Comparison of ENCODE assay signal across 22 cellular contexts in genomic region chr13:61935710-61936109, GRCh38.
DNase-seq lines count a peak whose midpoint lies in the region; ATAC-seq, FAIRE-seq and TF ChIP-seq lines count a peak whose summit lies in the region.
"Had no signal": no experiment of that assay in that cellular context is flagged by ENCODE, and none has a peak within 500 bp of the region (broad histone marks: within the 10 kb centered on the region; RNA-seq: fewer than 3 reads in every experiment).

No MANE protein-coding gene starts in this region.

- intact Hi-C loops in GM12878 (cut with micrococcal nuclease; ENCODE audit: unreplicated experiment): no loop called here

- H3K9me3 ChIP-seq in Loucy (ENCODE audit: insufficient read depth, low read depth, low read length) (no peaks in the 10 kb centered on the region), OCI-LY3 (ENCODE audit: insufficient read depth, low read length) (no peaks in the 10 kb centered on the region), GM12878 (replicated peaks; ENCODE audit: control insufficient read depth, insufficient read depth, low read length) (no peaks in the 10 kb centered on the region)
- H3K9me3 ChIP-seq in CD8-positive, alpha-beta memory T cell (ENCODE audit: low read length): no peaks in the 10 kb centered on the region
- H3K9me3 ChIP-seq: BLaER1 had no signal

- H3K36me3 ChIP-seq in Loucy (ENCODE audit: insufficient read depth, low read length) (no peaks in the 10 kb centered on the region), OCI-LY3 (replicated peaks; ENCODE audit: low read depth, low read length) (no peaks in the 10 kb centered on the region), GM12878 (ENCODE audit: control insufficient read depth in 2 of 2, insufficient read depth in 2 of 2, low read length in 1 of 2) (no peaks in the 10 kb centered on the region)
- H3K36me3 ChIP-seq in CD8-positive, alpha-beta memory T cell (ENCODE audit: insufficient read depth, low read length): no peaks in the 10 kb centered on the region
- H3K36me3 ChIP-seq: BLaER1 had no signal

- 36% methylated on average over 1 of the region's 1 CpG for WGBS in GM12878 (ENCODE audit: insufficient coverage, insufficient replicate concordance, low lambda C conversion rate, missing lambda C conversion rate)

- H3K79me2 ChIP-seq in Loucy (ENCODE audit: insufficient read depth, low read length) (no peaks in the 10 kb centered on the region), OCI-LY3 (ENCODE audit: low read length) (no peaks in the 10 kb centered on the region), GM12878 (ENCODE audit: control insufficient read depth, insufficient read depth, low read length) (no peaks in the 10 kb centered on the region)

- H3K4me3 Mint-ChIP-seq in activated naive CD8-positive, alpha-beta T cell treated with anti-CD3 and anti-CD28 coated beads for 36 hours: no peak overlapping the region
- no peak overlapping the region for H3K4me3 Mint-ChIP-seq in CD8-positive, alpha-beta memory T cell
- H3K4me3 Mint-ChIP-seq: B cell; CD4-positive, CD25-positive, alpha-beta regulatory T cell; CD8-positive, alpha-beta T cell had no signal

- H3K4me1 ChIP-seq in Loucy (ENCODE audit: insufficient read depth, low read length, poor library complexity, severe bottlenecking) (peaks cover 13% of the 10 kb centered on the region), OCI-LY3 (ENCODE audit: low read length) (peaks cover 25% of the 10 kb centered on the region), GM12878 (ENCODE audit: control insufficient read depth, insufficient read depth, low read length) (no peaks in the 10 kb centered on the region)
- no peaks in the 10 kb centered on the region for H3K4me1 ChIP-seq in CD8-positive, alpha-beta memory T cell (ENCODE audit: insufficient read depth, low read length)
- H3K4me1 ChIP-seq: BLaER1 had no signal

- H3K4me1 Mint-ChIP-seq in activated naive CD8-positive, alpha-beta T cell treated with anti-CD3 and anti-CD28 coated beads for 36 hours: no peaks in the 10 kb centered on the region
- H3K4me1 Mint-ChIP-seq in CD8-positive, alpha-beta memory T cell: no peaks in the 10 kb centered on the region
- H3K4me1 Mint-ChIP-seq: B cell; CD4-positive, CD25-positive, alpha-beta regulatory T cell had no signal

- H3K4me2 ChIP-seq in Loucy (ENCODE audit: low read depth, low read length, poor library complexity, severe bottlenecking): no peak overlapping the region
- 0 out of 2 replicates have a peak overlapping the region, but pooled peaks have one; percentile 20 for H3K4me2 ChIP-seq in OCI-LY3 (ENCODE audit: low read length)
- H3K4me2 ChIP-seq in GM12878 (ENCODE audit: control insufficient read depth, insufficient read depth): no peak overlapping the region
- H3K4me2 ChIP-seq: BLaER1 had no signal

- peak; percentile 72 for FAIRE-seq in GM12878 (lab: Jason Lieb, UNC)
- FAIRE-seq: A204.1, D721Med, H1 had no signal

- SMC1A ChIA-PET in GM12878 (lab: Charles Lee; ENCODE audit: uncharacterized antibody, unreplicated experiment): no interaction called here

- no peak for TF ChIP-seq RAD21 in GM12878 (IDR thresholded peaks at IDR 0.05; ENCODE audit: insufficient read depth, low read depth, low read length)

- H2AFZ ChIP-seq in Loucy (ENCODE audit: low read length) (0 out of 2 replicates have a peak overlapping the region, but pooled peaks have one; percentile 13), OCI-LY3 (ENCODE audit: low read depth, low read length) (no peak overlapping the region), GM12878 (ENCODE audit: control insufficient read depth, low read depth, low read length) (no peak overlapping the region)
- H2AFZ ChIP-seq: GM23248 had no signal

- DNase-seq in NOMO-1 treated with DMSO at 0.1 percent for 48 hours (lab: John Stamatoyannopoulos, UW; ENCODE audit: unreplicated experiment): peak; percentile 12
- DNase-seq in NOMO-1 treated with dmso at 0.1 percent for 144 hours (lab: John Stamatoyannopoulos, UW; ENCODE audit: unreplicated experiment): no peak
- DNase-seq in GM12878 (ENCODE audit: low read depth, low spot score): no peak
- DNase-seq in RWPE1 (ENCODE audit: low spot score): no peak
- no peak for DNase-seq in activated naive CD8-positive, alpha-beta T cell treated with anti-CD3 and anti-CD28 coated beads for 36 hours
- no peak for DNase-seq in CD8-positive, alpha-beta memory T cell
- DNase-seq: CD4-positive, CD25-positive, alpha-beta regulatory T cell; CD8-positive, alpha-beta T cell; DMS 273 treated with DMSO at 0.1 percent for 48 hours; DMS79; GF-D8; GM23248; H7; HCEC 1CT had no signal

- H3K9ac ChIP-seq in Loucy (ENCODE audit: low read depth, low read length, poor library complexity, severe bottlenecking) (no peak overlapping the region), OCI-LY3 (ENCODE audit: low read length) (no peak overlapping the region), GM12878 (ENCODE audit: control insufficient read depth, insufficient read depth, low read length) (no peak overlapping the region)
- H3K9ac ChIP-seq: BLaER1, GM23248 had no signal

- H3F3A ChIP-seq in Loucy (ENCODE audit: low read depth): no peaks in the 10 kb centered on the region

- H3K4me3 ChIP-seq in Loucy (ENCODE audit: low read length, poor library complexity, severe bottlenecking) (no peak overlapping the region), OCI-LY3 (ENCODE audit: low read length) (no peak overlapping the region), GM12878 (no peak overlapping the region)
- H3K4me3 ChIP-seq in CD8-positive, alpha-beta memory T cell (ENCODE audit: low read length): no peak overlapping the region
- H3K4me3 ChIP-seq: BLaER1, GM23248 had no signal

- no peak for TF ChIP-seq CTCF in Loucy (conservative IDR thresholded peaks at IDR 0.05; ENCODE audit: low read length)
- no peak for TF ChIP-seq CTCF in OCI-LY3 (IDR thresholded peaks at IDR 0.05; ENCODE audit: low read depth, low read length)
- TF ChIP-seq CTCF in GM12878 (IDR thresholded peaks at IDR 0.05 in 2 of 3, conservative IDR thresholded peaks at IDR 0.05 in 1 of 3; ENCODE audit: control insufficient read depth in 2 of 3, extremely low read depth in 1 of 3, insufficient read depth in 1 of 3, low read depth in 3 of 3, low read length in 3 of 3): no peak
- TF ChIP-seq CTCF in RWPE1 (conservative IDR thresholded peaks at IDR 0.05; ENCODE audit: low read depth): no peak

- peak; percentile 65 for ATAC-seq in GM12878
- ATAC-seq: CD8-positive, alpha-beta T cell had no signal

- in situ Hi-C loops in GM12878 (cut with MboI): no loop called here

- no peak overlapping the region for H3K27ac Mint-ChIP-seq in activated naive CD8-positive, alpha-beta T cell treated with anti-CD3 and anti-CD28 coated beads for 36 hours
- no peak overlapping the region for H3K27ac Mint-ChIP-seq in CD8-positive, alpha-beta memory T cell
- H3K27ac Mint-ChIP-seq: B cell; CD4-positive, CD25-positive, alpha-beta regulatory T cell; CD8-positive, alpha-beta T cell had no signal

- POLR2A ChIA-PET in GM12878 (lab: Charles Lee): no interaction called here
- POLR2A ChIA-PET in RWPE1 (lab: Yijun Ruan, JAX; ENCODE audit: low non-redundant PET): no interaction called here
- POLR2A ChIA-PET in CD8-positive, alpha-beta memory T cell (lab: Charles Lee): no interaction called here

- no peaks in the 10 kb centered on the region for H3K27me3 ChIP-seq in Loucy (ENCODE audit: insufficient read depth, low read length, poor library complexity, severe bottlenecking)
- H3K27me3 ChIP-seq in OCI-LY3 (ENCODE audit: low read depth, low read length): no peaks in the 10 kb centered on the region
- H3K27me3 ChIP-seq in GM12878 (replicated peaks in 1 of 2; ENCODE audit: control insufficient read depth in 2 of 2, insufficient read depth in 2 of 2, low read length in 1 of 2): no peaks in the 10 kb centered on the region
- no peaks in the 10 kb centered on the region for H3K27me3 ChIP-seq in CD8-positive, alpha-beta memory T cell (ENCODE audit: insufficient read depth, low read length, poor library complexity, severe bottlenecking)
- H3K27me3 ChIP-seq: BLaER1 had no signal

- CTCF ChIA-PET in GM12878 (lab: Yijun Ruan, JAX): no interaction called here
- CTCF ChIA-PET in RWPE1 (lab: Yijun Ruan, JAX): no interaction called here
- CTCF ChIA-PET in CD8-positive, alpha-beta memory T cell (lab: Charles Lee): no interaction called here

- no peak for TF ChIP-seq EP300 in GM12878 (IDR thresholded peaks at IDR 0.05; ENCODE audit: borderline replicate concordance in 1 of 2, control insufficient read depth in 1 of 2, low read depth in 2 of 2, low read length in 2 of 2)

- H4K20me1 ChIP-seq in Loucy (ENCODE audit: insufficient read depth, low read length, poor library complexity, severe bottlenecking): no peaks in the 10 kb centered on the region
- no peaks in the 10 kb centered on the region for H4K20me1 ChIP-seq in OCI-LY3 (ENCODE audit: insufficient read depth, low read length)
- no peaks in the 10 kb centered on the region for H4K20me1 ChIP-seq in GM12878 (ENCODE audit: control insufficient read depth, insufficient read depth)
- H4K20me1 ChIP-seq: BLaER1 had no signal

- no peak overlapping the region for H3K27ac ChIP-seq in OCI-LY3 (ENCODE audit: low read length)
- H3K27ac ChIP-seq in GM12878 (ENCODE audit: control insufficient read depth, insufficient read depth): no peak overlapping the region
- no peak overlapping the region for H3K27ac ChIP-seq in RWPE1
- H3K27ac ChIP-seq in CD8-positive, alpha-beta memory T cell (ENCODE audit: low read depth, low read length): no peak overlapping the region
- H3K27ac ChIP-seq: BLaER1, C4-2B, GM23248 had no signal

- no TSS peak for BruUV-seq in GM12878 (replicated peaks; lab: Mats Ljungman, UMichigan)

- TF ChIP-seq POLR2A in GM12878 (IDR thresholded peaks at IDR 0.05; ENCODE audit: low read depth, low read length): no peak

- H3K9me3 Mint-ChIP-seq in activated naive CD8-positive, alpha-beta T cell treated with anti-CD3 and anti-CD28 coated beads for 36 hours: peaks cover 2% of the 10 kb centered on the region
- peaks cover 3 to 33% (median 7%) of the 10 kb centered on the region in 5 donors for H3K9me3 Mint-ChIP-seq in CD8-positive, alpha-beta memory T cell

- no peaks in the 10 kb centered on the region for H3K36me3 Mint-ChIP-seq in activated naive CD8-positive, alpha-beta T cell treated with anti-CD3 and anti-CD28 coated beads for 36 hours
- no peaks in the 10 kb centered on the region for H3K36me3 Mint-ChIP-seq in CD8-positive, alpha-beta memory T cell
- H3K36me3 Mint-ChIP-seq: CD4-positive, CD25-positive, alpha-beta regulatory T cell; CD8-positive, alpha-beta T cell had no signal

- H3K27me3 Mint-ChIP-seq in activated naive CD8-positive, alpha-beta T cell treated with anti-CD3 and anti-CD28 coated beads for 36 hours: no peaks in the 10 kb centered on the region
- peaks cover 0 to 2% of the 10 kb centered on the region in 2 donors for H3K27me3 Mint-ChIP-seq in CD8-positive, alpha-beta memory T cell
- H3K27me3 Mint-ChIP-seq: B cell; CD4-positive, CD25-positive, alpha-beta regulatory T cell had no signal

- RAD21 ChIA-PET in GM12878 (lab: Charles Lee; ENCODE audit: unreplicated experiment): no interaction called here

- no peaks in the 10 kb centered on the region for H3K9me2 ChIP-seq in Loucy (replicated peaks; ENCODE audit: low read depth, low read length)
